ENCODE assay signal across 34 cellular contexts in the genomic region with DNA sequence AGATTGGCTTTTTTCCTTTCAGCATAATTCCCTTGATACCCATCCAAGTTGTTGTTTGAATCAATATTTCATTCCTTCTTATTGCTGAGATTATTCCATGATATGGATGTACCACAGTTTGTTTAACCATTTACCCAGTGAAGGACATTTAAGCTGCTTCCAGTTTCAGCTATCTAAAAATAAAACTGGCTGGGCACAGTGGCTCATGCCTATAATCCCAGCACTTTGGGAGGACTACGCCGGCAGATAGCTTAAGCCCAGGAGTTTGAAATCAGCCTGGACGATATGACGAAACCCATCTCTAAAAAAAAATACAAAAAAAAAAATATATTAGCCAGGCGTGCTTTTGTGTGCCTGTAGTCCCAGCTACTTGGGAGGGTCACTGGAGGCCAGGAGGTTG. TPM values are rescaled to one million over a fixed set of nuclear protein-coding genes. Genes with fewer than 3 reads are reported as not detected.
"Had no signal": no experiment of that assay in that cellular context is flagged by ENCODE, and none has a peak within 500 bp of the region (broad histone marks: within the 10 kb centered on the region; RNA-seq: fewer than 3 reads in every experiment).

No MANE protein-coding gene starts in this region.

- H3K27me3 ChIP-seq: ascending aorta, cardiac muscle cell had no signal

- H3K36me3 Mint-ChIP-seq: activated CD4-positive, alpha-beta memory T cell treated with anti-CD3 and anti-CD28 coated beads for 36 hours had no signal

- H3K27me3 Mint-ChIP-seq: activated B cell treated with CpG ODN at 0.5 μM for 24 hours; activated CD4-positive, alpha-beta memory T cell treated with anti-CD3 and anti-CD28 coated beads for 36 hours; activated CD4-positive, alpha-beta T cell treated with anti-CD3 and anti-CD28 coated beads, Interleukin-2, amount 10 ng/mL, durations not matched to agents 24 days and 14 days; activated CD8-positive, alpha-beta T cell treated with anti-CD3 and anti-CD28 coated beads for 36 hours; activated naive CD4-positive, alpha-beta T cell treated with anti-CD3 and anti-CD28 coated beads, Interleukin-2, amount 10 ng/mL, durations not matched to agents 7 days and 5 days; activated naive CD4-positive, alpha-beta T cell treated with anti-CD3 and anti-CD28 coated beads, Interleukin-2, amount 50 U/mL, for 24 hours; activated naive CD8-positive, alpha-beta T cell; activated naive CD8-positive, alpha-beta T cell treated with anti-CD3 and anti-CD28 coated beads, Interleukin-2, amount 10 ng/mL, durations not matched to agents 7 days and 5 days; activated naive CD8-positive, alpha-beta T cell treated with anti-CD3 and anti-CD28 coated beads, Interleukin-2, amount 50 U/mL, for 24 hours; brain; central memory CD8-positive, alpha-beta T cell had no signal

- H3K9me3 Mint-ChIP-seq: activated B cell treated with CpG ODN at 0.5 μM for 24 hours; activated CD4-positive, alpha-beta memory T cell treated with anti-CD3 and anti-CD28 coated beads for 36 hours; activated CD4-positive, alpha-beta T cell treated with anti-CD3 and anti-CD28 coated beads, Interleukin-2, amount 10 ng/mL, durations not matched to agents 24 days and 14 days; activated CD8-positive, alpha-beta T cell treated with anti-CD3 and anti-CD28 coated beads for 36 hours; activated naive CD4-positive, alpha-beta T cell treated with anti-CD3 and anti-CD28 coated beads, Interleukin-2, amount 10 ng/mL, durations not matched to agents 7 days and 5 days; activated naive CD4-positive, alpha-beta T cell treated with anti-CD3 and anti-CD28 coated beads, Interleukin-2, amount 50 U/mL, for 24 hours; activated naive CD8-positive, alpha-beta T cell treated with anti-CD3 and anti-CD28 coated beads, Interleukin-2, amount 10 ng/mL, durations not matched to agents 7 days and 5 days; activated naive CD8-positive, alpha-beta T cell treated with anti-CD3 and anti-CD28 coated beads, Interleukin-2, amount 50 U/mL, for 24 hours; activated T-cell treated with anti-CD3 and anti-CD28 coated beads, Interleukin-2, amount 50 U/mL, for 4 hours; activated T-helper 2 cell treated with anti-CD3 and anti-CD28 coated beads, Interferon-gamma antibody, Interleukin-2, Interleukin-4, amounts not matched to agents 10 μg/mL and 5 μg/mL and 100 μg/mL, durations not matched to agents 14 hours and 24 hours and 36 hours; brain; central memory CD8-positive, alpha-beta T cell; T-helper 1 cell treated with Interleukin-12 subunit alpha and Interleukin-12 subunit beta and Interleukin-4 antibody, amounts not matched to agents 30 μg/mL and 1 μg/mL, for 36 hours; T-helper 2 cell treated with Interferon-gamma antibody and Interleukin-4, amounts not matched to agents 5 μg/mL and 100 μg/mL, for 36 hours had no signal

- H3K4me1 ChIP-seq: ascending aorta had no signal

- H3K27ac ChIP-seq: ascending aorta, cardiac muscle cell, VCaP had no signal

- H3K9me3 ChIP-seq: ascending aorta had no signal

- H3K27ac Mint-ChIP-seq: activated B cell treated with CpG ODN at 0.5 μM for 24 hours; activated CD4-positive, alpha-beta memory T cell treated with anti-CD3 and anti-CD28 coated beads for 36 hours; activated CD4-positive, alpha-beta T cell treated with anti-CD3 and anti-CD28 coated beads, Interleukin-2, amount 10 ng/mL, durations not matched to agents 24 days and 14 days; activated CD8-positive, alpha-beta T cell treated with anti-CD3 and anti-CD28 coated beads for 36 hours; activated naive CD4-positive, alpha-beta T cell treated with anti-CD3 and anti-CD28 coated beads, Interleukin-2, amount 10 ng/mL, durations not matched to agents 7 days and 5 days; activated naive CD4-positive, alpha-beta T cell treated with anti-CD3 and anti-CD28 coated beads, Interleukin-2, amount 50 U/mL, for 24 hours; activated naive CD8-positive, alpha-beta T cell; activated naive CD8-positive, alpha-beta T cell treated with anti-CD3 and anti-CD28 coated beads, Interleukin-2, amount 10 ng/mL, durations not matched to agents 7 days and 5 days; activated naive CD8-positive, alpha-beta T cell treated with anti-CD3 and anti-CD28 coated beads, Interleukin-2, amount 50 U/mL, for 24 hours; activated T-helper 2 cell treated with anti-CD3 and anti-CD28 coated beads, Interferon-gamma antibody, Interleukin-2, Interleukin-4, amounts not matched to agents 10 μg/mL and 5 μg/mL and 100 μg/mL, durations not matched to agents 14 hours and 24 hours and 36 hours; brain; T-helper 1 cell treated with Interleukin-12 subunit alpha and Interleukin-12 subunit beta and Interleukin-4 antibody, amounts not matched to agents 30 μg/mL and 1 μg/mL, for 36 hours; T-helper 2 cell treated with Interferon-gamma antibody and Interleukin-4, amounts not matched to agents 5 μg/mL and 100 μg/mL, for 36 hours had no signal

- H3K4me1 Mint-ChIP-seq: activated B cell treated with CpG ODN at 0.5 μM for 24 hours; activated CD4-positive, alpha-beta T cell treated with anti-CD3 and anti-CD28 coated beads, Interleukin-2, amount 10 ng/mL, durations not matched to agents 24 days and 14 days; activated naive CD4-positive, alpha-beta T cell treated with anti-CD3 and anti-CD28 coated beads, Interleukin-2, amount 10 ng/mL, durations not matched to agents 7 days and 5 days; activated naive CD4-positive, alpha-beta T cell treated with anti-CD3 and anti-CD28 coated beads, Interleukin-2, amount 50 U/mL, for 24 hours; activated naive CD8-positive, alpha-beta T cell treated with anti-CD3 and anti-CD28 coated beads, Interleukin-2, amount 10 ng/mL, durations not matched to agents 7 days and 5 days; activated naive CD8-positive, alpha-beta T cell treated with anti-CD3 and anti-CD28 coated beads, Interleukin-2, amount 50 U/mL, for 24 hours; brain; central memory CD8-positive, alpha-beta T cell had no signal

- ATAC-seq: activated CD8-positive, alpha-beta T cell treated with anti-CD3 and anti-CD28 coated beads for 36 hours; activated naive CD8-positive, alpha-beta T cell treated with anti-CD3 and anti-CD28 coated beads, Interleukin-2, amount 50 U/mL, for 24 hours; activated T-cell treated with anti-CD3 and anti-CD28 coated beads, Interleukin-2, amount 50 U/mL, for 4 hours had no signal

- H3K4me3 Mint-ChIP-seq: activated B cell treated with CpG ODN at 0.5 μM for 24 hours; activated CD4-positive, alpha-beta memory T cell treated with anti-CD3 and anti-CD28 coated beads for 36 hours; activated CD4-positive, alpha-beta T cell treated with anti-CD3 and anti-CD28 coated beads, Interleukin-2, amount 10 ng/mL, durations not matched to agents 24 days and 14 days; activated CD8-positive, alpha-beta T cell treated with anti-CD3 and anti-CD28 coated beads for 36 hours; activated naive CD4-positive, alpha-beta T cell treated with anti-CD3 and anti-CD28 coated beads, Interleukin-2, amount 10 ng/mL, durations not matched to agents 7 days and 5 days; activated naive CD4-positive, alpha-beta T cell treated with anti-CD3 and anti-CD28 coated beads, Interleukin-2, amount 50 U/mL, for 24 hours; activated naive CD8-positive, alpha-beta T cell; activated naive CD8-positive, alpha-beta T cell treated with anti-CD3 and anti-CD28 coated beads, Interleukin-2, amount 10 ng/mL, durations not matched to agents 7 days and 5 days; activated naive CD8-positive, alpha-beta T cell treated with anti-CD3 and anti-CD28 coated beads, Interleukin-2, amount 50 U/mL, for 24 hours; activated T-cell treated with anti-CD3 and anti-CD28 coated beads, Interleukin-2, amount 50 U/mL, for 4 hours; brain; central memory CD8-positive, alpha-beta T cell; T-helper 1 cell treated with Interleukin-12 subunit alpha and Interleukin-12 subunit beta and Interleukin-4 antibody, amounts not matched to agents 30 μg/mL and 1 μg/mL, for 36 hours; T-helper 2 cell treated with Interferon-gamma antibody and Interleukin-4, amounts not matched to agents 5 μg/mL and 100 μg/mL, for 36 hours had no signal

- DNase-seq: activated B cell treated with CpG ODN at 0.5 μM for 24 hours; activated CD4-positive, alpha-beta memory T cell treated with anti-CD3 and anti-CD28 coated beads for 36 hours; activated CD4-positive, alpha-beta T cell treated with anti-CD3 and anti-CD28 coated beads for 4 hours; activated CD4-positive, alpha-beta T cell treated with anti-CD3 and anti-CD28 coated beads, Interleukin-2, amount 10 ng/mL, durations not matched to agents 24 days and 14 days; activated CD4-positive, alpha-beta T cell treated with anti-CD3 and anti-CD28 coated beads, Interleukin-2, amount 50 U/mL, for 1 hour; activated CD4-positive, alpha-beta T cell treated with anti-CD3 and anti-CD28 coated beads, Interleukin-2, amount 50 U/mL, for 4 hours; activated CD4-positive, CD25-positive, alpha-beta regulatory T cell treated with anti-CD3 and anti-CD28 coated beads, Interleukin-2, amount 50 U/mL, for 72 hours; activated CD8-positive, alpha-beta memory T cell treated with anti-CD3 and anti-CD28 coated beads, Interleukin-2, amount 50 U/mL, for 48 hours; activated CD8-positive, alpha-beta T cell treated with anti-CD3 and anti-CD28 coated beads for 36 hours; activated effector memory CD4-positive, alpha-beta T cell treated with Interleukin-2 at 50 U/mL for 16 hours; activated gamma-delta T cell; activated naive CD4-positive, alpha-beta T cell treated with anti-CD3 and anti-CD28 coated beads, Interleukin-2, amount 10 ng/mL, durations not matched to agents 7 days and 5 days; activated naive CD4-positive, alpha-beta T cell treated with Interleukin-2 at 50 U/mL for 16 hours; activated naive CD8-positive, alpha-beta T cell treated with anti-CD3 and anti-CD28 coated beads, Interleukin-2, amount 10 ng/mL, durations not matched to agents 7 days and 5 days; activated naive CD8-positive, alpha-beta T cell treated with anti-CD3 and anti-CD28 coated beads, Interleukin-2, amount 50 U/mL, for 24 hours; activated T-cell treated with anti-CD3 and anti-CD28 coated beads, Interleukin-2, amount 50 U/mL, for 4 hours; amygdala; anterior cingulate cortex; caudate nucleus; cerebellar nuclear complex; T-helper 1 cell; T-helper 2 cell; T-helper 9 cell had no signal

- H3K36me3 ChIP-seq: cardiac muscle cell had no signal

- H3K4me3 ChIP-seq: ascending aorta, cardiac muscle cell had no signal

RNA-seq across cellular contexts. Expression of gene TNFAIP8L2, which starts 42.6 kb away (rescaled TPM):
- total RNA-seq: ascending aorta, bronchial epithelial cell had no signal
